ENCODE assay signal across 9 cellular contexts in genomic region chr10:96089670-96090462, GRCh38. TPM values are rescaled to one million over a fixed set of nuclear protein-coding genes. Genes with fewer than 3 reads are reported as not detected.
A peak's percentile ranks its signal among the peaks of the same experiment; 100 is the strongest.
DNase-seq lines count a peak whose midpoint lies in the region; ATAC-seq, FAIRE-seq and TF ChIP-seq lines count a peak whose summit lies in the region.
"Had no signal": no experiment of that assay in that cellular context is flagged by ENCODE, and none has a peak within 500 bp of the region (broad histone marks: within the 10 kb centered on the region; RNA-seq: fewer than 3 reads in every experiment).

No MANE protein-coding gene starts in this region.

- BruUV-seq in Caco-2 (replicated peaks; lab: Mats Ljungman, UMichigan): TSS peak; percentile 46

- H3K4me3 ChIP-seq in Caco-2 (ENCODE audit: low read depth, low read length) (peak overlapping the region; percentile 75), endocrine pancreas (ENCODE audit: control insufficient read depth, insufficient read depth, low read length) (peak overlapping the region; percentile 74), mucosa of rectum (ENCODE audit: low read length in 2 of 2) (peak overlapping the region; percentile 92 to 96)

- peak overlapping the region; percentile 90 for H3K4me3 Mint-ChIP-seq in Caco-2 (ENCODE audit: unreplicated experiment)
- H3K4me3 Mint-ChIP-seq in stimulated activated memory B cell treated with anti-CD40 and anti-IgM and Interleukin-4, amounts not matched to agents 10 μg/mL and 1 μg/mL and 100 μg/mL, for 72 hours: peak overlapping the region; percentile 80
- H3K4me3 Mint-ChIP-seq: nephron had no signal

- peak overlapping the region; percentile 98 to 99 for H3K27ac ChIP-seq in mucosa of rectum (ENCODE audit: low read depth in 2 of 2, low read length in 2 of 2)

- peaks cover 15% of the 10 kb centered on the region for H3K36me3 Mint-ChIP-seq in Caco-2 (ENCODE audit: insufficient read depth, unreplicated experiment)
- peaks cover 13% of the 10 kb centered on the region for H3K36me3 Mint-ChIP-seq in stimulated activated memory B cell treated with anti-CD40 and anti-IgM and Interleukin-4, amounts not matched to agents 10 μg/mL and 1 μg/mL and 100 μg/mL, for 72 hours

- FAIRE-seq in HTR-8/SVneo (lab: Jason Lieb, UNC): peak; percentile 85

- CTCF ChIA-PET in Caco-2 (lab: Charles Lee): interaction anchor here (0.6 to 2.2 kb wide), 2 partner anchors 25 to 40 kb away, joined by 5 to 19 read pairs; partner anchors contain the start of gene ZNF518A

- H3K27me3 ChIP-seq in Caco-2 (replicated peaks; ENCODE audit: control insufficient read depth, insufficient read depth, low read length): no peaks in the 10 kb centered on the region
- H3K27me3 ChIP-seq in endocrine pancreas (ENCODE audit: control insufficient read depth, insufficient read depth, low read length): peaks cover 9% of the 10 kb centered on the region
- peaks cover 7 to 20% of the 10 kb centered on the region in 2 donors for H3K27me3 ChIP-seq in mucosa of rectum (ENCODE audit: control insufficient read depth in 2 of 2, insufficient read depth in 2 of 2, low read length in 2 of 2)

- intact Hi-C loops in Caco-2 (cut with micrococcal nuclease; ENCODE audit: unreplicated experiment): loop anchor here (1.0 to 2.0 kb wide), 5 partner anchors 28 to 73 kb away; partner anchors contain the start of genes CCNJ and ZNF518A

- H3K27me3 Mint-ChIP-seq in Caco-2 (ENCODE audit: insufficient read depth, unreplicated experiment): peaks cover 2% of the 10 kb centered on the region
- peaks cover 31% of the 10 kb centered on the region for H3K27me3 Mint-ChIP-seq in stimulated activated memory B cell treated with anti-CD40 and anti-IgM and Interleukin-4, amounts not matched to agents 10 μg/mL and 1 μg/mL and 100 μg/mL, for 72 hours

- H3K4me1 ChIP-seq in Caco-2 (peaks cover 21% of the 10 kb centered on the region), endocrine pancreas (ENCODE audit: control insufficient read depth, insufficient read depth, low read length) (no peaks in the 10 kb centered on the region), mucosa of rectum (ENCODE audit: control insufficient read depth in 2 of 2, insufficient read depth in 2 of 2, low read length in 2 of 2) (peaks cover 0 to 6% of the 10 kb centered on the region in 2 donors)

- DNase-seq in Caco-2 (peak; percentile 96 to 97), HTR-8/SVneo (ENCODE audit: insufficient read length, low spot score) (peak; percentile 90), NOMO-1 treated with DMSO at 0.1 percent for 48 hours (lab: John Stamatoyannopoulos, UW; ENCODE audit: unreplicated experiment) (peak; percentile 84)
- peak; percentile 76 to 86 (median 77) for DNase-seq in activated CD8-positive, alpha-beta memory T cell treated with anti-CD3 and anti-CD28 coated beads for 48 hours (ENCODE audit: low read depth in 2 of 3, low spot score in 2 of 3)

- H3K9ac ChIP-seq in endocrine pancreas (ENCODE audit: control insufficient read depth, insufficient read depth, low read length): peak overlapping the region; percentile 78
- peak overlapping the region; percentile 93 for H3K9ac ChIP-seq in mucosa of rectum (ENCODE audit: low read depth in 1 of 2, low read length in 2 of 2)

- peak overlapping the region; percentile 98 for H3K27ac Mint-ChIP-seq in Caco-2 (ENCODE audit: unreplicated experiment)
- H3K27ac Mint-ChIP-seq in stimulated activated memory B cell treated with anti-CD40 and anti-IgM and Interleukin-4, amounts not matched to agents 10 μg/mL and 1 μg/mL and 100 μg/mL, for 72 hours: peak overlapping the region; percentile 92
- H3K27ac Mint-ChIP-seq: nephron had no signal

- no peaks in the 10 kb centered on the region for H3K36me3 ChIP-seq in Caco-2 (ENCODE audit: control insufficient read depth, insufficient read depth, low read length)
- H3K36me3 ChIP-seq in endocrine pancreas (ENCODE audit: control insufficient read depth, insufficient read depth, low read length): no peaks in the 10 kb centered on the region
- H3K36me3 ChIP-seq in mucosa of rectum (ENCODE audit: control insufficient read depth in 2 of 2, insufficient read depth in 2 of 2, low read length in 2 of 2): no peaks in the 10 kb centered on the region

- POLR2A ChIA-PET in Caco-2 (lab: Charles Lee): interaction anchor here (0.5 to 2.3 kb wide), 9 partner anchors 24 to 194 kb away, joined by 3 to 90 read pairs (median 4); partner anchors contain the start of genes CCNJ and ZNF518A

- TF ChIP-seq CTCF in Caco-2 (IDR thresholded peaks at IDR 0.05; ENCODE audit: insufficient read depth in 1 of 2, low read depth in 1 of 2, low read length in 1 of 2, severe bottlenecking in 1 of 2, unreplicated experiment in 1 of 2): no peak

- no peaks in the 10 kb centered on the region for H3K4me1 Mint-ChIP-seq in Caco-2 (ENCODE audit: low read depth, unreplicated experiment)
- no peaks in the 10 kb centered on the region for H3K4me1 Mint-ChIP-seq in stimulated activated memory B cell treated with anti-CD40 and anti-IgM and Interleukin-4, amounts not matched to agents 10 μg/mL and 1 μg/mL and 100 μg/mL, for 72 hours
- H3K4me1 Mint-ChIP-seq: nephron had no signal

- H3K9me3 Mint-ChIP-seq in Caco-2 (ENCODE audit: unreplicated experiment): no peaks in the 10 kb centered on the region
- peaks cover 3% of the 10 kb centered on the region for H3K9me3 Mint-ChIP-seq in stimulated activated memory B cell treated with anti-CD40 and anti-IgM and Interleukin-4, amounts not matched to agents 10 μg/mL and 1 μg/mL and 100 μg/mL, for 72 hours
- H3K9me3 Mint-ChIP-seq: nephron had no signal

- peak; percentile 81 for ATAC-seq in GM21367 (IDR thresholded peaks at IDR 0.05; ENCODE audit: unreplicated experiment)
- peak; percentile 96 for ATAC-seq in stimulated activated memory B cell treated with anti-CD40 and anti-IgM and Interleukin-4, amounts not matched to agents 10 μg/mL and 1 μg/mL and 100 μg/mL, for 72 hours

- H3K9me3 ChIP-seq in Caco-2: no peaks in the 10 kb centered on the region
- no peaks in the 10 kb centered on the region for H3K9me3 ChIP-seq in endocrine pancreas (ENCODE audit: control insufficient read depth, low read length)
- peaks cover 5% of the 10 kb centered on the region in 2 donors for H3K9me3 ChIP-seq in mucosa of rectum (ENCODE audit: control insufficient read depth in 2 of 2, low read length in 2 of 2)

RNA-seq across cellular contexts. Expression of gene ZNF518A, which starts 40.2 kb away (rescaled TPM):
- total RNA-seq in Caco-2 (2022): 47.2 TPM in 2 replicates

RNA-seq across cellular contexts. Expression of gene CCNJ, which starts 46.5 kb away (rescaled TPM):
- 22.2 and 23.5 TPM in 2 replicates for total RNA-seq in Caco-2 (2022)

Comparison
In these comparisons a context has a peak if more than half of its experiments do, and no peak if none do; other contexts are left out.
1. Peak in every context shown above with its lines: DNase-seq, ATAC-seq, H3K4me3 ChIP-seq and H3K27ac ChIP-seq.